Comparison of ENCODE assay signal across 8 cellular contexts in the genomic region with DNA sequence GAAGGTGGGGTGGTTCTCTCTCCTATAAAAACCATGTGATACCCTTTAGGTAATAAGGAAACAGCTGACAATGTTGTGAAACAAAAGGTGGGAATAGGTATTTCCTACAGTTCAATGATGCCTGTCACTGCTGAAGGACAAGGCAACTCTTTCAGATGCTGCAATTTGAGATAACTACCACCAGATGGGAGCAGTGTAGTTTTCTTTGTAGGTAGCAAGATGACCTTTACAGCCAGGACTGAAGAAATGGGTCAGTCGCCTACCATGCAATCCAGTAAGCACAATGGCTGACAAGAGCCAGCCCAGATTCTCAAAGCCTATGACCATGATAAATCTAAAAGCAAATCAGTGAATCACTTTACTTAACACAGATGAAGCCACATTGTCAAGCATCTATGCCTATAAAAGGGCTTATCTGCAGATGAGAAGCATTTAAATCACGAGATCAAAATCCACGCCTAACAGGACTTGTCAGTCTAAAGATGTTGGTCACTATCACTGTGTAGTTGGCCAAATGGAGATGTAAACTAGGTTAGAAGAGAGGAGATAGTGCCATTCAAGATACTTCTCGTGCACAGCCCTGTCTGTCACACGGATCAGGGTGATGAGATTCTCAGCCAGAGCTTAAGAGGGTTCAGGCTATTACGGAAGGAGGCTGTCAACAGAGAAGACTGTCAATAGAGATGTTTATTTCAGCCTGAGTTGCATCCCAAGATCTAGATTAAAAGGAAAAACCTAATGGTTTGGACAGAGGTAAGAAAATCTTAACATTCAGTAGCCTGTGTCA.
DNase-seq lines count a peak whose midpoint lies in the region; ATAC-seq, FAIRE-seq and TF ChIP-seq lines count a peak whose summit lies in the region.

No MANE protein-coding gene starts in this region.

- peaks cover 2% of the 10 kb centered on the region for H3K4me1 Mint-ChIP-seq in memory B cell

- DNase-seq in AG04449 (ENCODE audit: low read depth, low spot score), result no peak
- DNase-seq in GM12865 (ENCODE audit: low read depth), result peak; percentile 80
- peak; percentile 64 for DNase-seq in RCC 7860 (ENCODE audit: low spot score)
- DNase-seq in dermis blood vessel endothelial cell, result peak; percentile 87
- no peak for DNase-seq in memory B cell (ENCODE audit: low spot score in 2 of 2)
- no peak for DNase-seq in vagina (ENCODE audit: extremely low spot score in 2 of 2)

- intact Hi-C loops in vagina (cut with DNase I), result loop anchor here (10.0 kb wide), 1 partner anchor 155 kb away; no protein-coding TSS in a partner anchor

- TF ChIP-seq CTCF in AG04449 (IDR thresholded peaks at IDR 0.05; ENCODE audit: insufficient read depth, low read length, missing control alignments), result peak; percentile 50
- TF ChIP-seq CTCF in GM12865 (IDR thresholded peaks at IDR 0.05; ENCODE audit: insufficient read depth, low read depth, low read length, missing control alignments), result peak; percentile 70
- TF ChIP-seq CTCF in vagina (IDR thresholded peaks at IDR 0.05), result peak in 1 of 3 experiments; percentile 41

- CTCF ChIA-PET in AG04449 (lab: Yijun Ruan, JAX), result interaction anchor here (0.6 to 11.5 kb wide), 18 partner anchors 8 to 257 kb away, joined by 3 to 123 read pairs (median 4); no protein-coding TSS in a partner anchor

- H3K9me3 Mint-ChIP-seq in memory B cell, result no peaks in the 10 kb centered on the region

- peak; percentile 58 for FAIRE-seq in RCC 7860 (lab: Jason Lieb, UNC)

- H3K4me1 ChIP-seq in vagina, result peaks cover 7% of the 10 kb centered on the region

- H3K27me3 Mint-ChIP-seq in memory B cell, result peaks cover 8% of the 10 kb centered on the region

- no peak overlapping the region for H3K4me3 Mint-ChIP-seq in memory B cell

- H3K4me3 ChIP-seq in AG04449 (ENCODE audit: low read depth, low read length) (no peak overlapping the region), GM12865 (ENCODE audit: low read depth, low read length) (no peak overlapping the region), vagina (no peak overlapping the region)

- ATAC-seq in HG03565 (IDR thresholded peaks at IDR 0.05; ENCODE audit: unreplicated experiment), result peak; percentile 59
- peak; percentile 38 for ATAC-seq in memory B cell (ENCODE audit: low read depth)
- ATAC-seq in HG03521 (IDR thresholded peaks at IDR 0.05; ENCODE audit: unreplicated experiment), result no peak

- H3K9me3 ChIP-seq in vagina, result no peaks in the 10 kb centered on the region

- H3K27me3 ChIP-seq in vagina, result no peaks in the 10 kb centered on the region

- no peaks in the 10 kb centered on the region for H3K36me3 Mint-ChIP-seq in memory B cell

- POLR2A ChIA-PET in AG04449 (lab: Yijun Ruan, JAX), result no interaction called here

- H3K27ac ChIP-seq in vagina, result no peak overlapping the region

- no peak for TF ChIP-seq POLR2A in vagina (IDR thresholded peaks at IDR 0.05)

- no peak overlapping the region for H3K27ac Mint-ChIP-seq in memory B cell

- no peaks in the 10 kb centered on the region for H3K36me3 ChIP-seq in vagina

Comparison
In these comparisons a context has a peak if more than half of its experiments do, and no peak if none do; other contexts are left out.
1. DNase-seq: peak in GM12865 (single experiment), RCC 7860 (single experiment) and dermis blood vessel endothelial cell (single experiment); none in AG04449 (single experiment), memory B cell (0 of 2) and vagina (0 of 2).